14 cellular contexts compared by ENCODE assay signal in genomic region chr5:158287643-158288228, GRCh38.
DNase-seq lines count a peak whose midpoint lies in the region; ATAC-seq and TF ChIP-seq lines count a peak whose summit lies in the region.
"Had no signal": no experiment of that assay in that cellular context is flagged by ENCODE, and none has a peak within 500 bp of the region (broad histone marks: within the 10 kb centered on the region; RNA-seq: fewer than 3 reads in every experiment).

No MANE protein-coding gene starts in this region.

- DNase-seq in DMS79 treated with DMSO at 0.1 percent for 48 hours (lab: John Stamatoyannopoulos, UW) (peak; percentile 1), DMS79 (lab: John Stamatoyannopoulos, UW) (no peak), SJSA1 (ENCODE audit: low read depth in 1 of 2, low spot score in 2 of 2) (peak; percentile 59 to 60), glomerular visceral epithelial cell (ENCODE audit: extremely low spot score) (peak; percentile 70), thoracic aorta (ENCODE audit: low spot score) (peak; percentile 7), NCI-H1694 treated with DMSO at 0.1 percent for 48 hours (lab: John Stamatoyannopoulos, UW) (no peak)
- DNase-seq in activated T-cell treated with anti-CD3 and anti-CD28 coated beads, Interleukin-2, amount 50 U/mL, for 4 hours, result no peak
- DNase-seq: activated CD8-positive, alpha-beta memory T cell treated with anti-CD3 and anti-CD28 coated beads, Interleukin-2, amount 50 U/mL, for 4 hours; psoas muscle had no signal

- H3K27me3 Mint-ChIP-seq in activated T-cell treated with anti-CD3 and anti-CD28 coated beads, Interleukin-2, amount 50 U/mL, for 4 hours (ENCODE audit: low read depth), result no peaks in the 10 kb centered on the region

- H3K36me3 Mint-ChIP-seq in activated T-cell treated with anti-CD3 and anti-CD28 coated beads, Interleukin-2, amount 50 U/mL, for 4 hours (ENCODE audit: insufficient read depth), result no peaks in the 10 kb centered on the region

- H3K4me3 ChIP-seq in SJSA1 (no peak overlapping the region), thoracic aorta (peak overlapping the region; percentile 37)
- H3K4me3 ChIP-seq: HAP-1, psoas muscle had no signal

- no peak overlapping the region for H3K4me3 Mint-ChIP-seq in activated T-cell treated with anti-CD3 and anti-CD28 coated beads, Interleukin-2, amount 50 U/mL, for 4 hours
- H3K4me3 Mint-ChIP-seq: dendritic cell treated with granulocyte-macrophage colony-stimulating factor and Interleukin-4, amounts not matched to agents 40 ng/mL and 50 ng/mL, for 4 days had no signal

- no peak for TF ChIP-seq CTCF in thoracic aorta (IDR thresholded peaks at IDR 0.05)

- H3K27me3 ChIP-seq in SJSA1 (replicated peaks), result no peaks in the 10 kb centered on the region
- no peaks in the 10 kb centered on the region for H3K27me3 ChIP-seq in thoracic aorta (replicated peaks; ENCODE audit: insufficient read depth)

- no peaks in the 10 kb centered on the region for H3K9me3 ChIP-seq in SJSA1 (replicated peaks)
- H3K9me3 ChIP-seq in thoracic aorta, result no peaks in the 10 kb centered on the region
- H3K9me3 ChIP-seq: HAP-1 had no signal

- ATAC-seq in thoracic aorta (ENCODE audit: insufficient number of reproducible peaks, low FRiP score, low read depth), result peak; percentile 71
- ATAC-seq in activated CD4-positive, CD25-positive, alpha-beta regulatory T cell treated with anti-CD3 and anti-CD28 coated beads, Interleukin-2, amount 50 U/mL, for 24 hours, result no peak
- ATAC-seq in activated T-cell treated with anti-CD3 and anti-CD28 coated beads, Interleukin-2, amount 50 U/mL, for 4 hours, result no peak
- ATAC-seq: psoas muscle had no signal

- no peaks in the 10 kb centered on the region for H3K36me3 ChIP-seq in SJSA1
- H3K36me3 ChIP-seq in thoracic aorta, result no peaks in the 10 kb centered on the region
- H3K36me3 ChIP-seq: HAP-1 had no signal

- H3K4me1 ChIP-seq in SJSA1 (replicated peaks) (peaks cover 7% of the 10 kb centered on the region), thoracic aorta (ENCODE audit: control insufficient read depth in 1 of 2, low read depth in 2 of 2) (peaks cover 0 to 16% of the 10 kb centered on the region in 2 donors)
- H3K4me1 ChIP-seq: HAP-1, psoas muscle had no signal

- H3K9me3 Mint-ChIP-seq in activated T-cell treated with anti-CD3 and anti-CD28 coated beads, Interleukin-2, amount 50 U/mL, for 4 hours, result no peaks in the 10 kb centered on the region
- H3K9me3 Mint-ChIP-seq: dendritic cell treated with granulocyte-macrophage colony-stimulating factor and Interleukin-4, amounts not matched to agents 40 ng/mL and 50 ng/mL, for 4 days had no signal

- H3K27ac ChIP-seq in SJSA1 (no peak overlapping the region), thoracic aorta (peak overlapping the region; percentile 35 to 48)
- H3K27ac ChIP-seq: 22Rv1, HL-60, psoas muscle had no signal

- H3K4me1 Mint-ChIP-seq in activated T-cell treated with anti-CD3 and anti-CD28 coated beads, Interleukin-2, amount 50 U/mL, for 4 hours (ENCODE audit: low read depth), result no peaks in the 10 kb centered on the region

Comparison
In these comparisons a context has a peak if more than half of its experiments do, and no peak if none do; other contexts are left out.
1. DNase-seq: peak in DMS79 treated with DMSO at 0.1 percent for 48 hours (single experiment), SJSA1 (2 of 2), glomerular visceral epithelial cell (single experiment) and thoracic aorta (single experiment); none in DMS79 (single experiment), NCI-H1694 treated with DMSO at 0.1 percent for 48 hours (single experiment) and activated T-cell treated with anti-CD3 and anti-CD28 coated beads, Interleukin-2, amount 50 U/mL, for 4 hours (single experiment).